In the genomic region with DNA sequence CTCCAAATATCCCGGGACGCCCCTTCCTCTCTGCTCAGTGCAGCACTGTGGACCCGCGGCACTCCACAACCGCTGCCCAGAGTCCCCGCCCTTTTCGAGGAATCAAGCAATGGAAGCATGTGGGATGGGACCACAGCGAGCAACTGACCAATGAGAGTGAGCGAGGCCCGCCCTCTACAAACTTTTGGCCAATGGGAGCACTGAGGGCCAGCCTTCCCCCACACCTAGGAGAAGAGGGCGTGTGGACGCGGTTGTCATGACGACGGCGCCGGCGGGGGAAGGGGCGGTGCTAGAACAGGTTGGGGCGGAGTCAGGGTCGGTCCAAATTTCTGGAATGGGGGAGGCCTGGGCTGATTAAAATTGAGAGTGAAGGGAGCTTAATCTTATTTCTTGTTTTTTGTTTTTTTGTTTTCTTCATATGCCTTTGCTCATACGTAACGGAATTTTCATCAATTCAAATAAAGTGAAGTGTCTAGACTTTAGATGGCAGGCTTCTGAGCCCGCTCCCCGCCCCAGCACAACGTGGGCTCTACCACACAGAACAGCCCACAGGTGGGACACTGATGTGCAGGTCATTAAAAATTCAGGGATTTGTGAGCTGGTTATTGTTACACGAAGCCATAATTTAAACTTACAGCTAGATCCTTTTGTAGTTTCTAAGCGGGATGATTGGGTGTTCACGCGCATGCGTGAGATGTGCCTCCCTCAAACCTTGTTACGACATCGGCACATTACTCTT, we compare ENCODE assay signal across 8 cellular contexts. TPM values are rescaled to one million over a fixed set of nuclear protein-coding genes. Genes with fewer than 3 reads are reported as not detected.
DNase-seq lines count a peak whose midpoint lies in the region; ATAC-seq and FAIRE-seq lines count a peak whose summit lies in the region.

A gene (minus strand): TSS at position 84 of the 739 bp plus-strand sequence. CDS start 200 bp downstream, outside the sequence.

- FAIRE-seq in A204.1 (lab: Jason Lieb, UNC): peak; percentile 98

- intact Hi-C loops in left colon (cut with DNase I, micrococcal nuclease): no loop called here

- DNase-seq in NCI-H446 treated with DMSO at 0.1 percent for 48 hours (lab: John Stamatoyannopoulos, UW) (peak; percentile 93), dermis blood vessel endothelial cell (peak; percentile 99), left colon (peak; percentile 93 to 94)
- peak; percentile 56 for DNase-seq in activated CD4-positive, alpha-beta T cell treated with anti-CD3 and anti-CD28 coated beads for 1 hour
- DNase-seq in stimulated activated CD4-positive, alpha-beta T cell treated with anti-CD3 and anti-CD28 coated beads, Interleukin-1b, Interleukin-23, amount 100 ng/mL, for 24 hours (ENCODE audit: low read depth in 4 of 4, low spot score in 1 of 4): peak in 3 of 4 experiments; percentile 42 to 76 (median 68)

- ATAC-seq in GM18519 (IDR thresholded peaks at IDR 0.05; ENCODE audit: low FRiP score, unreplicated experiment): peak; percentile 39
- peak; percentile 69 for ATAC-seq in HG03432 (IDR thresholded peaks at IDR 0.05; ENCODE audit: unreplicated experiment)
- ATAC-seq in left colon: peak; percentile 97

RNA-seq across cellular contexts. Expression of the gene that starts here (rescaled TPM):
- total RNA-seq in dermis blood vessel endothelial cell: 0.34 and 0.42 TPM in 2 replicates
- total RNA-seq in left colon: 1 to 10 TPM in 1 of 2 donors, under 1 TPM in 1; 0.79 to 2.6 TPM

Comparison
In these comparisons a context has a peak if more than half of its experiments do, and no peak if none do; other contexts are left out.
1. Peak in every context shown above with its lines: DNase-seq and ATAC-seq.
2. Peak in DNase-seq in dermis blood vessel endothelial cell; RNA of the gene not detected or under 1 TPM.
3. ATAC-seq: peak in every context shown above with its lines; median percentile 97 in left colon; 69 in HG03432; 39 in GM18519.